Comparison of ENCODE assay signal across 32 cellular contexts in the genomic region with DNA sequence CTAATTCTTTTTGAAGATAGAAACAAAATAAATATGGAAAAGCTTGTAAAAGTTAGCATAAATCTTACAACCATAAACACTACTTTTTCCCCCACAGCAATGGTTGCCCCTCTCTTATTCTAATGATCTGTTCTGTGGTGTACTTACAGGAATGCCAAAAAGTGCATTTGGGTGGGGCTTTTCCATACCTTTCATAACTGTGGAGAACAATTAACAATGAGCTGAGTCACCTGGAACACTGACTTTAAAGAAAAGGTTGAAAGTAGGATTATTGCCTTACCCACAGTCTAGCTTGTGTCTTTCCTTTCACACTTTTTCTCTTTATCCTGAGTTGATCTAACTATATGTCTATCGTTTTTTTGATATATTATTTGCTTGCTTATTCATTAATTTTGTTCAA.
"Had no signal": no experiment of that assay in that cellular context is flagged by ENCODE, and none has a peak within 500 bp of the region (broad histone marks: within the 10 kb centered on the region; RNA-seq: fewer than 3 reads in every experiment).

No MANE protein-coding gene starts in this region.

- H3K27ac ChIP-seq: ascending aorta, body of pancreas, cardiac muscle cell, SJSA1 had no signal

- ATAC-seq: activated naive CD4-positive, alpha-beta T cell treated with anti-CD3 and anti-CD28 coated beads, Interleukin-2, amount 50 U/mL, for 72 hours; activated naive CD8-positive, alpha-beta T cell treated with anti-CD3 and anti-CD28 coated beads, Interleukin-2, amount 50 U/mL, for 24 hours; activated T-cell treated with anti-CD3 and anti-CD28 coated beads, Interleukin-2, amount 50 U/mL, for 4 hours; body of pancreas; Panc1; SK-N-SH treated with all-trans-retinoic acid at 6 μM for 48 hours; T-helper 17 cell; WTC11 had no signal

- H3K36me3 ChIP-seq: ascending aorta, cardiac muscle cell, SJSA1 had no signal

- DNase-seq: activated CD4-positive, alpha-beta memory T cell treated with anti-CD3 and anti-CD28 coated beads for 36 hours; activated CD4-positive, alpha-beta T cell treated with anti-CD3 and anti-CD28 coated beads for 1 hour; activated CD4-positive, alpha-beta T cell treated with anti-CD3 and anti-CD28 coated beads, Interleukin-2, amount 10 ng/mL, durations not matched to agents 7 days and 5 days; activated CD8-positive, alpha-beta memory T cell treated with anti-CD3 and anti-CD28 coated beads for 24 hours; activated effector memory CD4-positive, alpha-beta T cell treated with anti-CD3 and anti-CD28 coated beads, Interleukin-2, amount 50 U/mL, for 16 hours; activated naive CD4-positive, alpha-beta T cell treated with Interleukin-2 at 50 U/mL for 16 hours; activated naive CD8-positive, alpha-beta T cell treated with anti-CD3 and anti-CD28 coated beads, Interleukin-2, amount 50 U/mL, for 24 hours; activated T-cell treated with anti-CD3 and anti-CD28 coated beads, Interleukin-2, amount 50 U/mL, for 4 hours; amniotic stem cell; body of pancreas; KG1; MV-4-11; NCI-H1092 treated with DMSO at 0.1 percent for 48 hours; NCI-H1417 treated with DMSO at 0.1 percent for 48 hours; NCI-H1694 treated with DMSO at 0.1 percent for 48 hours; NCI-H2029 treated with DMSO at 0.1 percent for 48 hours; NCI-H345; NCI-H510A; NCI-H526 treated with DMSO at 0.1 percent for 48 hours; NCI-H82; RPMI8226; SHP77; SW 1271; T-helper 17 cell; T-helper 9 cell had no signal

- H3K9me3 ChIP-seq: ascending aorta, body of pancreas, SJSA1 had no signal

- H3K4me1 ChIP-seq: ascending aorta, body of pancreas, SJSA1 had no signal

- H3K27me3 ChIP-seq: ascending aorta, body of pancreas, cardiac muscle cell, SJSA1 had no signal

- H3K4me3 ChIP-seq: ascending aorta, body of pancreas, cardiac muscle cell, SJSA1 had no signal
